22 cellular contexts compared by ENCODE assay signal in the genomic region with DNA sequence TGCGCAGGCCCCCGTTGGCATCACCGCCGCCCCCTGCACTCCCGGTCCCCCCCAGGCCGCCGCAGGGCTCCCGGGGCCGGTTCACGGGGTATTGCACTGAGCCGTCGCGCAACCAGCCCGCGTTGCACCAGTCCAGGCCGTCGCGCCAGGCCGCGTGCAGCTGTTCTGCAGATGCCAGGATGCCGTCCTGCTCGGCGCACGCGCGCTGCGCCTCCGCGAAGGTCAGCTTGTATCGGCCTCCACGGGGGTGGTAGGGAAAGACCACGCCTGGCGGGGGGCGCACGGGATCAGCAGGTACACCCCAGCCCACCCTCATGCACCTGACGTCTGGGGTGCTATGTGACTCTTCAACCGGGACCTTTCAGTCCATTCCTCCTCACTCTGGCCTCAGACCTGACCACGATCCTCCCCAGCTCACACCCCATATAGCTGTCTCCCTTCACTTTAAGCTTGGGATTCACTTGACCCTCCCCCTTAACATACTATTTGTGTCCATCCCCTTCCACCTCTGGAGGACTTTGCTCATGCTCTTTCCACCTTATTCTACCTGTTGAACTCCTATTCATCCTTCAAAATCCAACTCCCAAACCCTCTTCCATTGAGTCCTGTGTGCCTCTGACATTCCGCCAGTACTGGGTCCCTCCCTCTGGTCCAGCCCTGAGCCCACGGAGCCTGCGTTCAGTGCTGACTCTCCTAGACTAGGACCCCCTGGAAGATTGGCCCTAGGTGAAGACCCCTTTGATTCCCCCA. TPM values are rescaled to one million over a fixed set of nuclear protein-coding genes. Genes with fewer than 3 reads are reported as not detected.
DNase-seq lines count a peak whose midpoint lies in the region; ATAC-seq, FAIRE-seq and TF ChIP-seq lines count a peak whose summit lies in the region.
"Had no signal": no experiment of that assay in that cellular context is flagged by ENCODE, and none has a peak within 500 bp of the region (broad histone marks: within the 10 kb centered on the region; RNA-seq: fewer than 3 reads in every experiment).

No MANE protein-coding gene starts in this region.

- H3K36me3 ChIP-seq in left ventricle myocardium inferior (no peaks in the 10 kb centered on the region), H1 (ENCODE audit: control insufficient read depth in 2 of 4, insufficient read depth in 4 of 4, low read length in 3 of 4) (peaks cover 0 to 10% (median 0%) of the 10 kb centered on the region in 4 experiments; a peak in 1 of 8 replicates), neuronal stem cell (replicated peaks in 1 of 2; ENCODE audit: control insufficient read depth in 2 of 2, insufficient read depth in 2 of 2, low read length in 2 of 2) (peaks cover 0 to 13% of the 10 kb centered on the region in 2 donors)
- H3K36me3 ChIP-seq: BE2C had no signal

- 0 out of 2 replicates have a peak overlapping the region, but pooled peaks have one; percentile 17 for H2BK12ac ChIP-seq in H1 (ENCODE audit: low read depth, low read length)
- no peak overlapping the region for H2BK12ac ChIP-seq in neuronal stem cell (ENCODE audit: low read length)

- no peak overlapping the region for H3K27ac Mint-ChIP-seq in activated CD8-positive, alpha-beta memory T cell treated with anti-CD3 and anti-CD28 coated beads, Interleukin-2, amount 10 ng/mL, durations not matched to agents 7 days and 5 days
- H3K27ac Mint-ChIP-seq: CD4-positive, CD25-positive, alpha-beta regulatory T cell; CD8-positive, alpha-beta memory T cell; GM23338; H9 had no signal

- TF ChIP-seq RAD21 in H1 (IDR thresholded peaks at IDR 0.05 in 1 of 2, conservative IDR thresholded peaks at IDR 0.05 in 1 of 2; ENCODE audit: low read depth in 2 of 2, low read length in 2 of 2) = no peak

- peaks cover 6% of the 10 kb centered on the region for H3K79me1 ChIP-seq in H1 (ENCODE audit: low read depth, low read length)
- H3K79me1 ChIP-seq in neuronal stem cell (ENCODE audit: low read depth, low read length) = no peaks in the 10 kb centered on the region

- H4K5ac ChIP-seq in H1 (ENCODE audit: insufficient read length, low read depth, low read length) = no peak overlapping the region

- H3K27me3 ChIP-seq in left ventricle myocardium inferior (ENCODE audit: low read depth) = peaks cover 100% of the 10 kb centered on the region
- peaks cover 3 to 20% (median 15%) of the 10 kb centered on the region in 4 experiments for H3K27me3 ChIP-seq in H1 (replicated peaks in 1 of 4; ENCODE audit: control insufficient read depth in 3 of 4, extremely low read depth in 1 of 4, insufficient read depth in 3 of 4, low read length in 3 of 4)
- H3K27me3 ChIP-seq in neuronal stem cell (ENCODE audit: control insufficient read depth in 3 of 3, insufficient read depth in 3 of 3, low read depth in 1 of 3, low read length in 3 of 3) = peaks cover 0 to 16% (median 15%) of the 10 kb centered on the region in 3 experiments

- no peak overlapping the region for H3K9ac ChIP-seq in H1 (replicated peaks in 1 of 4; ENCODE audit: extremely low read depth in 1 of 4, low read depth in 3 of 4, low read length in 3 of 4)
- H3K9ac ChIP-seq in neuronal stem cell (ENCODE audit: low read depth, low read length, poor library complexity) = no peak overlapping the region

- peaks cover 21% of the 10 kb centered on the region; the same call in 1 of the 2 replicates for H3K23me2 ChIP-seq in H1 (ENCODE audit: low read depth, low read length)

- no peak overlapping the region for H3K18ac ChIP-seq in H1 (ENCODE audit: extremely low read depth, low read length)
- peak overlapping the region; percentile 28 for H3K18ac ChIP-seq in neuronal stem cell (ENCODE audit: low read length)

- no peak for TF ChIP-seq CTCF in left ventricle myocardium inferior (IDR thresholded peaks at IDR 0.05; ENCODE audit: borderline replicate concordance)
- no peak for TF ChIP-seq CTCF in H1 (IDR thresholded peaks at IDR 0.05; ENCODE audit: control extremely low read depth in 1 of 3, insufficient read depth in 1 of 3, low read depth in 1 of 3, low read length in 3 of 3)
- no peak for TF ChIP-seq CTCF in coronary artery (IDR thresholded peaks at IDR 0.05)

- no peaks in the 10 kb centered on the region for H3K79me2 ChIP-seq in H1 (ENCODE audit: control insufficient read depth in 1 of 2, insufficient read depth in 2 of 2, low read length in 2 of 2)

- no peaks in the 10 kb centered on the region for H3K36me3 Mint-ChIP-seq in activated CD8-positive, alpha-beta memory T cell treated with anti-CD3 and anti-CD28 coated beads, Interleukin-2, amount 10 ng/mL, durations not matched to agents 7 days and 5 days
- H3K36me3 Mint-ChIP-seq: CD4-positive, CD25-positive, alpha-beta regulatory T cell had no signal

- H3K4me1 Mint-ChIP-seq in activated CD8-positive, alpha-beta memory T cell treated with anti-CD3 and anti-CD28 coated beads, Interleukin-2, amount 10 ng/mL, durations not matched to agents 7 days and 5 days = no peaks in the 10 kb centered on the region

- no peaks in the 10 kb centered on the region for H3K9me3 Mint-ChIP-seq in activated CD8-positive, alpha-beta memory T cell treated with anti-CD3 and anti-CD28 coated beads, Interleukin-2, amount 10 ng/mL, durations not matched to agents 7 days and 5 days (ENCODE audit: low read depth)
- H3K9me3 Mint-ChIP-seq: H9 had no signal

- H3K56ac ChIP-seq in H1 (replicated peaks; ENCODE audit: insufficient read length, low read depth, low read length) = no peak overlapping the region

- H3K27ac ChIP-seq in left ventricle myocardium inferior (replicated peaks) (no peak overlapping the region), H1 (ENCODE audit: low read depth, low read length) (no peak overlapping the region), neuronal stem cell (replicated peaks; ENCODE audit: low read length) (no peak overlapping the region), coronary artery (no peak overlapping the region)

- H2BK5ac ChIP-seq in H1 (ENCODE audit: low read depth, low read length) (no peak overlapping the region), neuronal stem cell (ENCODE audit: low read length) (peak overlapping the region; percentile 39)

- CTCF ChIA-PET in H1 (lab: Charles Lee; ENCODE audit: partially characterized antibody) = interaction anchor here (1.4 to 2.6 kb wide), 3 partner anchors 11 to 34 kb away, joined by 3 to 9 read pairs (median 7); no protein-coding TSS in a partner anchor
- CTCF ChIA-PET in activated CD8-positive, alpha-beta memory T cell treated with anti-CD3 and anti-CD28 coated beads, Interleukin-2, amount 10 ng/mL, durations not matched to agents 7 days and 5 days (lab: Charles Lee) = interaction anchor here (0.6 kb wide), 1 partner anchor 86 kb away, joined by 3 read pairs; no protein-coding TSS in a partner anchor

- H3K14ac ChIP-seq in H1 (ENCODE audit: insufficient read length) (no peak overlapping the region), neuronal stem cell (ENCODE audit: low read length) (no peak overlapping the region)

- H2BK120ac ChIP-seq in H1 (replicated peaks; ENCODE audit: low read depth, low read length) (no peak overlapping the region), neuronal stem cell (ENCODE audit: low read depth, low read length) (no peak overlapping the region)

- H2BK20ac ChIP-seq in H1 (ENCODE audit: low read length) = no peak overlapping the region

- TF ChIP-seq EP300 in H1 (IDR thresholded peaks at IDR 0.05; ENCODE audit: borderline replicate concordance in 1 of 2, low read depth in 2 of 2, low read length in 2 of 2) = no peak

- H3K4me1 ChIP-seq in left ventricle myocardium inferior (peaks cover 6% of the 10 kb centered on the region), H1 (replicated peaks in 1 of 4; ENCODE audit: control insufficient read depth in 3 of 4, insufficient read depth in 4 of 4, low read length in 3 of 4) (peaks cover 0 to 17% (median 10%) of the 10 kb centered on the region in 4 experiments; a peak in 6 of 7 replicates), neuronal stem cell (ENCODE audit: control insufficient read depth in 2 of 2, insufficient read depth in 1 of 2, low read depth in 1 of 2, low read length in 2 of 2) (peaks cover 19 to 23% of the 10 kb centered on the region in 2 donors)
- H3K4me1 ChIP-seq: Caco-2 had no signal

- intact Hi-C loops in Right ventricle myocardium inferior (cut with DNase I) (no loop called here), left ventricle myocardium inferior (cut with micrococcal nuclease) (no loop called here)

- no peak overlapping the region for H3K4ac ChIP-seq in H1 (replicated peaks; ENCODE audit: insufficient read length, low read depth, low read length)
- no peak overlapping the region for H3K4ac ChIP-seq in neuronal stem cell (ENCODE audit: low read length)

- no peak for ATAC-seq in Right ventricle myocardium inferior
- ATAC-seq in activated CD8-positive, alpha-beta memory T cell treated with anti-CD3 and anti-CD28 coated beads, Interleukin-2, amount 10 ng/mL, durations not matched to agents 7 days and 5 days = no peak

- peaks cover 0 to 2% of the 10 kb centered on the region in 2 experiments for H4K20me1 ChIP-seq in H1 (replicated peaks in 1 of 2; ENCODE audit: control insufficient read depth in 1 of 2, insufficient read depth in 2 of 2, low read length in 2 of 2)

- peaks cover 46% of the 10 kb centered on the region for H3K27me3 Mint-ChIP-seq in activated CD8-positive, alpha-beta memory T cell treated with anti-CD3 and anti-CD28 coated beads, Interleukin-2, amount 10 ng/mL, durations not matched to agents 7 days and 5 days

- TF ChIP-seq POLR2A in H1 (IDR thresholded peaks at IDR 0.05; ENCODE audit: control extremely low read depth in 1 of 2, low read depth in 2 of 2, low read length in 2 of 2) = no peak

- POLR2A ChIA-PET in H1 (lab: Charles Lee; ENCODE audit: partially characterized antibody) = interaction anchor here (0.9 to 2.0 kb wide), 5 partner anchors 9 to 256 kb away, joined by 3 to 5 read pairs (median 4); a partner anchor contains a TSS

- 91% methylated on average over 34 of the region's 41 CpGs; no CpG with 5 or more reads in 1 of the 2 experiments for WGBS in H1 (ENCODE audit: extremely low coverage in 1 of 2, insufficient coverage in 1 of 2, insufficient read length in 1 of 2, insufficient replicate concordance in 2 of 2, low coverage in 1 of 2, low lambda C conversion rate in 2 of 2, missing lambda C conversion rate in 1 of 2), 2 experiments
- WGBS in neuronal stem cell (ENCODE audit: extremely low coverage in 2 of 2, insufficient read length in 2 of 2, insufficient replicate concordance in 1 of 2), 2 donors = no CpG with 5 or more reads among the region's 41 CpGs

- H3K9me3 ChIP-seq in left ventricle myocardium inferior (replicated peaks) (peaks cover 4% of the 10 kb centered on the region), H1 (ENCODE audit: insufficient read depth in 2 of 2, low read depth in 1 of 2, low read length in 1 of 2) (no peaks in the 10 kb centered on the region), neuronal stem cell (replicated peaks in 1 of 2; ENCODE audit: control insufficient read depth in 2 of 2, insufficient read depth in 1 of 2, low read depth in 1 of 2, low read length in 2 of 2) (peaks cover 5 to 10% of the 10 kb centered on the region in 2 donors)
- H3K9me3 ChIP-seq: Caco-2 had no signal

- no peak for FAIRE-seq in H1 (lab: Jason Lieb, UNC)
- FAIRE-seq: A204.1, GM12892, GM18507 had no signal

- H4K8ac ChIP-seq in H1 (ENCODE audit: extremely low read depth, insufficient read depth, low read length) (no peak overlapping the region), neuronal stem cell (ENCODE audit: low read depth, low read length) (no peak overlapping the region)

- H2BK15ac ChIP-seq in H1 (ENCODE audit: low read length) (no peak overlapping the region), neuronal stem cell (ENCODE audit: low read length) (no peak overlapping the region)

- DNase-seq in Right ventricle myocardium inferior (ENCODE audit: missing footprints) (peak; percentile 50), left ventricle myocardium inferior (no peak), D341Med (ENCODE audit: low spot score) (peak; percentile 33), H1 (ENCODE audit: low read depth in 1 of 2, low spot score in 2 of 2) (no peak), neuronal stem cell (ENCODE audit: low spot score) (no peak), coronary artery (ENCODE audit: low spot score) (no peak)
- DNase-seq in activated CD8-positive, alpha-beta memory T cell treated with anti-CD3 and anti-CD28 coated beads, Interleukin-2, amount 10 ng/mL, durations not matched to agents 7 days and 5 days = no peak
- DNase-seq: ACHN; Caco-2; CD4-positive, CD25-positive, alpha-beta regulatory T cell; CD8-positive, alpha-beta memory T cell; DMS153; DMS79; GDM1; H9 had no signal

- H4K91ac ChIP-seq in H1 (replicated peaks; ENCODE audit: insufficient read length, low read length) (no peak overlapping the region), neuronal stem cell (ENCODE audit: low read depth, low read length, poor library complexity) (no peak overlapping the region)

- H3K23ac ChIP-seq in H1 (ENCODE audit: insufficient read length) (no peak overlapping the region), neuronal stem cell (ENCODE audit: low read depth, low read length, poor library complexity) (no peak overlapping the region)

- H2AK5ac ChIP-seq in H1 (ENCODE audit: low read depth, low read length) = no peak overlapping the region
- no peak overlapping the region for H2AK5ac ChIP-seq in neuronal stem cell (ENCODE audit: low read depth, low read length)

- H3K4me2 ChIP-seq in H1 (ENCODE audit: insufficient read depth in 1 of 2, low read depth in 2 of 2, low read length in 2 of 2) (no peak overlapping the region), neuronal stem cell (ENCODE audit: insufficient read depth, low read length, poor library complexity, severe bottlenecking) (no peak overlapping the region)
- H3K4me2 ChIP-seq: GM23338 had no signal

- H3K4me3 Mint-ChIP-seq in activated CD8-positive, alpha-beta memory T cell treated with anti-CD3 and anti-CD28 coated beads, Interleukin-2, amount 10 ng/mL, durations not matched to agents 7 days and 5 days = no peak overlapping the region
- H3K4me3 Mint-ChIP-seq: CD8-positive, alpha-beta memory T cell had no signal

- no peak overlapping the region for H2AFZ ChIP-seq in H1 (ENCODE audit: low read length)
- H2AFZ ChIP-seq in neuronal stem cell (ENCODE audit: low read length) = no peak overlapping the region
- H2AFZ ChIP-seq: GM23338 had no signal

- no peak overlapping the region for H3K4me3 ChIP-seq in left ventricle myocardium inferior
- no peak overlapping the region for H3K4me3 ChIP-seq in H1 (ENCODE audit: extremely low read depth in 1 of 4, insufficient read depth in 2 of 4, low read depth in 3 of 4, low read length in 4 of 4)
- no peak overlapping the region for H3K4me3 ChIP-seq in neuronal stem cell (ENCODE audit: low read length in 2 of 2)
- H3K4me3 ChIP-seq in coronary artery = no peak overlapping the region
- H3K4me3 ChIP-seq: GM23338 had no signal

RNA-seq across cellular contexts. Expression of a gene that starts 14.3 kb away (rescaled TPM):
- total RNA-seq in Right ventricle myocardium inferior = 0.57 TPM
- 0.30 TPM for total RNA-seq in left ventricle myocardium inferior
- 5.3 and 6.5 TPM in 2 replicates for total RNA-seq in H1 (2021; fragmentation: NEBNext Ultra II Directional; extraction: Animal tissue kit (Norgen Biotek cat#: 25700))
- 10.1 and 12.9 TPM in 2 replicates for polyA plus RNA-seq in H1 (2011; rRNA removed)
- polyA plus RNA-seq in H1 (2011; cell fraction: cytosol; rRNA removed) = 7.7 TPM
- 23.1 TPM for polyA plus RNA-seq in H1 (2011; cell fraction: nucleus; rRNA removed)
- polyA plus RNA-seq in H1 (2012, experiment 1 of 2) = 2.8 to 9.1 TPM (median 6.3 TPM) in 4 replicates
- 5.6 TPM for polyA plus RNA-seq in H1 (2012, experiment 2 of 2)
- 6.5 TPM for polyA plus RNA-seq in H1 (2013, experiment 1 of 2)
- polyA plus RNA-seq in H1 (2013, experiment 2 of 2) = 5.9 TPM
- 3.7 TPM in 2 replicates for polyA minus RNA-seq in H1 (2011; rRNA and poly(A)+ RNA removed)
- polyA minus RNA-seq in H1 (2011; cell fraction: cytosol; rRNA and poly(A)+ RNA removed) = 2.5 TPM
- 3.7 TPM for polyA minus RNA-seq in H1 (2011; cell fraction: nucleus; rRNA and poly(A)+ RNA removed)
- polyA plus RNA-seq in neuronal stem cell (2013, experiment 1 of 2) = 11.0 TPM
- 10.3 TPM for polyA plus RNA-seq in neuronal stem cell (2013, experiment 2 of 2)
- not detected for total RNA-seq in activated CD8-positive, alpha-beta memory T cell treated with anti-CD3 and anti-CD28 coated beads, Interleukin-2, amount 10 ng/mL, durations not matched to agents 7 days and 5 days
- total RNA-seq: CD4-positive, CD25-positive, alpha-beta regulatory T cell; CD8-positive, alpha-beta memory T cell; Daoy; HT-29 had no signal
- polyA plus RNA-seq: CD4-positive, CD25-positive, alpha-beta regulatory T cell; CD8-positive, alpha-beta memory T cell had no signal

RNA-seq across cellular contexts. Expression of a gene that starts 47.0 kb away (rescaled TPM):
- total RNA-seq in Right ventricle myocardium inferior (not detected), left ventricle myocardium inferior (not detected)
- 2.7 and 2.8 TPM in 2 replicates for total RNA-seq in H1 (2021; fragmentation: NEBNext Ultra II Directional; extraction: Animal tissue kit (Norgen Biotek cat#: 25700))
- 2.7 and 3.6 TPM in 2 replicates for polyA plus RNA-seq in H1 (2011; rRNA removed)
- 3.5 TPM for polyA plus RNA-seq in H1 (2011; cell fraction: cytosol; rRNA removed)
- polyA plus RNA-seq in H1 (2011; cell fraction: nucleus; rRNA removed) = 5.5 TPM
- polyA plus RNA-seq in H1 (2012, experiment 1 of 2) = 3.7 to 5.9 TPM (median 5.5 TPM) in 4 replicates
- 4.4 TPM for polyA plus RNA-seq in H1 (2012, experiment 2 of 2)
- polyA plus RNA-seq in H1 (2013, experiment 1 of 2) = 5.1 TPM
- 4.1 TPM for polyA plus RNA-seq in H1 (2013, experiment 2 of 2)
- polyA minus RNA-seq in H1 (2011; rRNA and poly(A)+ RNA removed) = 3.3 and 4.0 TPM in 2 replicates
- polyA minus RNA-seq in H1 (2011; cell fraction: cytosol; rRNA and poly(A)+ RNA removed) = 2.9 TPM
- 3.4 TPM for polyA minus RNA-seq in H1 (2011; cell fraction: nucleus; rRNA and poly(A)+ RNA removed)
- polyA plus RNA-seq in neuronal stem cell (2013, experiment 1 of 2) = 3.0 TPM
- 3.1 TPM for polyA plus RNA-seq in neuronal stem cell (2013, experiment 2 of 2)
- under 1 TPM in 1 of 2 experiments, not detected in 1; 0.05 TPM for total RNA-seq in activated CD8-positive, alpha-beta memory T cell treated with anti-CD3 and anti-CD28 coated beads, Interleukin-2, amount 10 ng/mL, durations not matched to agents 7 days and 5 days
- total RNA-seq: Caco-2; CD4-positive, CD25-positive, alpha-beta regulatory T cell; Daoy; HT-29 had no signal
- polyA plus RNA-seq: CD4-positive, CD25-positive, alpha-beta regulatory T cell; CD8-positive, alpha-beta memory T cell had no signal

RNA-seq across cellular contexts. Expression of a gene that starts 55.5 kb away (rescaled TPM):
- 7.8 TPM for total RNA-seq in Right ventricle myocardium inferior
- total RNA-seq in left ventricle myocardium inferior = 6.3 TPM
- 20.5 and 24.9 TPM in 2 replicates for total RNA-seq in H1 (2021; fragmentation: NEBNext Ultra II Directional; extraction: Animal tissue kit (Norgen Biotek cat#: 25700))
- polyA plus RNA-seq in H1 (2011; rRNA removed) = 16.4 TPM in 2 replicates
- 20.5 TPM for polyA plus RNA-seq in H1 (2011; cell fraction: cytosol; rRNA removed)
- polyA plus RNA-seq in H1 (2011; cell fraction: nucleus; rRNA removed) = 26.2 TPM
- polyA plus RNA-seq in H1 (2012, experiment 1 of 2) = 18.7 to 25.9 TPM (median 23.8 TPM) in 4 replicates
- 27.7 TPM for polyA plus RNA-seq in H1 (2012, experiment 2 of 2)
- 13.6 TPM for polyA plus RNA-seq in H1 (2013, experiment 1 of 2)
- 13.5 TPM for polyA plus RNA-seq in H1 (2013, experiment 2 of 2)
- polyA minus RNA-seq in H1 (2011; rRNA and poly(A)+ RNA removed) = 11.5 and 12.5 TPM in 2 replicates
- polyA minus RNA-seq in H1 (2011; cell fraction: cytosol; rRNA and poly(A)+ RNA removed) = 4.9 TPM
- polyA minus RNA-seq in H1 (2011; cell fraction: nucleus; rRNA and poly(A)+ RNA removed) = 7.6 TPM
- polyA plus RNA-seq in neuronal stem cell (2013, experiment 1 of 2) = 5.6 TPM
- polyA plus RNA-seq in neuronal stem cell (2013, experiment 2 of 2) = 5.8 TPM
- 10 to 100 TPM; 32.8 to 33.0 TPM for total RNA-seq in activated CD8-positive, alpha-beta memory T cell treated with anti-CD3 and anti-CD28 coated beads, Interleukin-2, amount 10 ng/mL, durations not matched to agents 7 days and 5 days

Comparison
In these comparisons a context has a peak if more than half of its experiments do, and no peak if none do; other contexts are left out.
1. DNase-seq: peak in Right ventricle myocardium inferior (single experiment) and D341Med (single experiment); none in left ventricle myocardium inferior (single experiment), H1 (0 of 2), neuronal stem cell (single experiment), coronary artery (single experiment) and activated CD8-positive, alpha-beta memory T cell treated with anti-CD3 and anti-CD28 coated beads, Interleukin-2, amount 10 ng/mL, durations not matched to agents 7 days and 5 days (single experiment).